ENCODE assay signal across 8 cellular contexts in genomic region chr17:2303278-2304188, GRCh38. TPM values are rescaled to one million over a fixed set of nuclear protein-coding genes. Genes with fewer than 3 reads are reported as not detected.
DNase-seq lines count a peak whose midpoint lies in the region; FAIRE-seq and TF ChIP-seq lines count a peak whose summit lies in the region.

SMG6 (minus strand) TSS chr17:2303785; CDS start chr17:2303720, 65 bp downstream.
A gene with protein sequence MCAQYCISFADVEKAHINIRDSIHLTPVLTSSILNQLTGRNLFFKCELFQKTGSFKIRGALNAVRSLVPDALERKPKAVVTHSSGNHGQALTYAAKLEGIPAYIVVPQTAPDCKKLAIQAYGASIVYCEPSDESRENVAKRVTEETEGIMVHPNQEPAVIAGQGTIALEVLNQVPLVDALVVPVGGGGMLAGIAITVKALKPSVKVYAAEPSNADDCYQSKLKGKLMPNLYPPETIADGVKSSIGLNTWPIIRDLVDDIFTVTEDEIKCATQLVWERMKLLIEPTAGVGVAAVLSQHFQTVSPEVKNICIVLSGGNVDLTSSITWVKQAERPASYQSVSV (plus strand): TSS chr17:2303950. CDS start chr17:2315561, 11,611 bp downstream.

- no peak within 1 kb of the TSS for H2AFZ ChIP-seq in OCI-LY1 (ENCODE audit: low read length)
- peak within 1 kb of the TSS; percentile 85 for H2AFZ ChIP-seq in endothelial cell of umbilical vein (ENCODE audit: low read depth, low read length)

- H4K20me1 ChIP-seq in OCI-LY1 (ENCODE audit: insufficient read depth, low read length), result no peaks in the 10 kb centered on the region
- H4K20me1 ChIP-seq in endothelial cell of umbilical vein (replicated peaks; ENCODE audit: control insufficient read depth, extremely low read depth, insufficient read depth, low read length), result no peaks in the 10 kb centered on the region

- no peaks in the 10 kb centered on the region for H3K9me2 ChIP-seq in OCI-LY1 (ENCODE audit: low read depth, low read length)

- H3K27ac Mint-ChIP-seq in Caco-2 (ENCODE audit: unreplicated experiment), result peak within 1 kb of the TSS; percentile 72

- 0 out of 2 replicates have a peak, but pooled peaks cover 7% of the 10 kb centered on the region for H3K79me2 ChIP-seq in OCI-LY1 (ENCODE audit: insufficient read depth, low read length)
- H3K79me2 ChIP-seq in endothelial cell of umbilical vein (ENCODE audit: control insufficient read depth, insufficient read depth, low read length), result peaks cover 26% of the 10 kb centered on the region

- TF ChIP-seq CTCF in Caco-2 (IDR thresholded peaks at IDR 0.05; ENCODE audit: insufficient read depth in 1 of 2, low read depth in 1 of 2, low read length in 1 of 2, severe bottlenecking in 1 of 2, unreplicated experiment in 1 of 2), result no peak
- TF ChIP-seq CTCF in GM20000 (IDR thresholded peaks at IDR 0.05; ENCODE audit: extremely low read depth, missing control alignments), result no peak
- TF ChIP-seq CTCF in OCI-LY1 (IDR thresholded peaks at IDR 0.05; ENCODE audit: low read length), result no peak
- TF ChIP-seq CTCF in endothelial cell of umbilical vein (IDR thresholded peaks at IDR 0.05; ENCODE audit: extremely low read depth in 1 of 2, insufficient read depth in 1 of 2, low read depth in 1 of 2, low read length in 2 of 2), result no peak

- CTCF ChIA-PET in Caco-2 (lab: Charles Lee), result interaction anchor here (0.7 to 1.8 kb wide), 9 partner anchors 33 to 549 kb away, joined by 3 to 15 read pairs (median 4); partner anchors contain the start of gene TSR1
- CTCF ChIA-PET in endothelial cell of umbilical vein (lab: Charles Lee), result interaction anchor here (0.5 to 1.6 kb wide), 4 partner anchors 12 to 113 kb away, joined by 3 to 7 read pairs (median 4); no protein-coding TSS in a partner anchor

- H3K4me3 ChIP-seq in Caco-2 (ENCODE audit: low read depth, low read length), result peak within 1 kb of the TSS; percentile 73
- peak within 1 kb of the TSS; percentile 86 for H3K4me3 ChIP-seq in OCI-LY1 (ENCODE audit: low read depth, low read length, poor library complexity, severe bottlenecking)
- H3K4me3 ChIP-seq in endothelial cell of umbilical vein (replicated peaks in 1 of 3; ENCODE audit: insufficient read depth in 1 of 3, low read depth in 1 of 3, low read length in 3 of 3), result peak within 1 kb of the TSS; percentile 70 to 99 (median 98)

- H3K27ac ChIP-seq in OCI-LY1 (ENCODE audit: low read depth, low read length, poor library complexity, severe bottlenecking), result peak within 1 kb of the TSS; percentile 15
- peak within 1 kb of the TSS; percentile 69 for H3K27ac ChIP-seq in endothelial cell of umbilical vein (ENCODE audit: insufficient read depth, low read depth, low read length)

- BruUV-seq in Caco-2 (replicated peaks; lab: Mats Ljungman, UMichigan), result no TSS peak
- BruUV-seq in endothelial cell of umbilical vein (replicated peaks; lab: Mats Ljungman, UMichigan), result no TSS peak

- H3K4me1 Mint-ChIP-seq in Caco-2 (ENCODE audit: low read depth, unreplicated experiment), result peaks cover 13% of the 10 kb centered on the region

- H3K27me3 ChIP-seq in Caco-2 (replicated peaks; ENCODE audit: control insufficient read depth, insufficient read depth, low read length) (no peaks in the 10 kb centered on the region), OCI-LY1 (ENCODE audit: insufficient read depth, low read length) (no peaks in the 10 kb centered on the region), endothelial cell of umbilical vein (ENCODE audit: control insufficient read depth in 2 of 2, insufficient read depth in 2 of 2, low read length in 2 of 2) (no peaks in the 10 kb centered on the region)

- H3K36me3 Mint-ChIP-seq in Caco-2 (ENCODE audit: insufficient read depth, unreplicated experiment), result peaks cover 27% of the 10 kb centered on the region

- H3K9ac ChIP-seq in OCI-LY1 (ENCODE audit: low read length), result peak within 1 kb of the TSS; percentile 90
- peak within 1 kb of the TSS; percentile 95 for H3K9ac ChIP-seq in endothelial cell of umbilical vein (replicated peaks; ENCODE audit: extremely low read depth, insufficient read depth, low read length)

- DNase-seq in Caco-2, result peak; percentile 90 to 92
- peak; percentile 100 for DNase-seq in GM20000 (ENCODE audit: low spot score)
- peak; percentile 46 for DNase-seq in HS-5 (ENCODE audit: low read depth)
- DNase-seq in activated T-cell treated with anti-CD3 and anti-CD28 coated beads for 1 hour (ENCODE audit: low read depth), result peak; percentile 96
- peak; percentile 88 for DNase-seq in endothelial cell of umbilical vein (ENCODE audit: low read depth, low spot score)
- peak; percentile 90 for DNase-seq in midbrain (lab: John Stamatoyannopoulos, UW)
- peak; percentile 89 to 93 for DNase-seq in stimulated activated CD8-positive, alpha-beta memory T cell treated with anti-CD3 and anti-CD28 coated beads, Interleukin-2, amount 100 ng/mL, for 1 hour (ENCODE audit: low read depth in 2 of 2)

- H3K4me1 ChIP-seq in Caco-2, result no peaks in the 10 kb centered on the region
- peaks cover 18% of the 10 kb centered on the region for H3K4me1 ChIP-seq in OCI-LY1 (ENCODE audit: insufficient read depth, low read length, severe bottlenecking)
- peaks cover 7% of the 10 kb centered on the region for H3K4me1 ChIP-seq in endothelial cell of umbilical vein (ENCODE audit: control insufficient read depth, extremely low read depth, insufficient read depth, low read length)

- peak; percentile 84 for FAIRE-seq in endothelial cell of umbilical vein (lab: Jason Lieb, UNC)

- POLR2A ChIA-PET in Caco-2 (lab: Charles Lee), result interaction anchor here (0.6 to 1.9 kb wide), 17 partner anchors 13 to 587 kb away, joined by 3 to 28 read pairs (median 4); partner anchors contain the start of gene TSR1
- POLR2A ChIA-PET in endothelial cell of umbilical vein (lab: Charles Lee), result interaction anchor here (0.8 to 1.1 kb wide), 3 partner anchors 8 to 266 kb away, joined by 3 read pairs; no protein-coding TSS in a partner anchor

- intact Hi-C loops in Caco-2 (cut with micrococcal nuclease; ENCODE audit: unreplicated experiment), result loop anchor here (1.0 kb wide), 1 partner anchor 33 kb away; the partner anchor contains the start of gene TSR1
- intact Hi-C loops in endothelial cell of umbilical vein (cut with micrococcal nuclease), result loop anchor here (1.0 to 2.0 kb wide), 2 partner anchors 33 to 49 kb away; partner anchors contain the start of gene TSR1

- no peaks in the 10 kb centered on the region for H3K9me1 ChIP-seq in endothelial cell of umbilical vein (replicated peaks; ENCODE audit: control insufficient read depth, extremely low read depth, insufficient read depth, low read length)

- no peaks in the 10 kb centered on the region for H3K27me3 Mint-ChIP-seq in Caco-2 (ENCODE audit: insufficient read depth, unreplicated experiment)

- no peaks in the 10 kb centered on the region for H3F3A ChIP-seq in OCI-LY1 (ENCODE audit: insufficient read depth, low read length)

- dilution Hi-C loops in endothelial cell of umbilical vein (cut with MboI; ENCODE audit: extremely low pct_ligation_motif_present, low sequenced_read_pairs), result no loop called here

- H3K9me3 Mint-ChIP-seq in Caco-2 (ENCODE audit: unreplicated experiment), result no peaks in the 10 kb centered on the region

- no peaks in the 10 kb centered on the region for H3K9me3 ChIP-seq in Caco-2
- no peaks in the 10 kb centered on the region for H3K9me3 ChIP-seq in OCI-LY1 (ENCODE audit: low read length)
- no peaks in the 10 kb centered on the region for H3K9me3 ChIP-seq in endothelial cell of umbilical vein (replicated peaks; ENCODE audit: control insufficient read depth, insufficient read depth, low read length)

- peak; percentile 83 for TF ChIP-seq POLR2A in endothelial cell of umbilical vein (IDR thresholded peaks at IDR 0.05; ENCODE audit: low read depth, low read length)

- H3K4me3 Mint-ChIP-seq in Caco-2 (ENCODE audit: unreplicated experiment), result peak within 1 kb of the TSS; percentile 80

- H3K36me3 ChIP-seq in Caco-2 (ENCODE audit: control insufficient read depth, insufficient read depth, low read length) (no peaks in the 10 kb centered on the region; the same call in 1 of the 2 replicates), OCI-LY1 (ENCODE audit: insufficient read depth, low read length) (peaks cover 20% of the 10 kb centered on the region), endothelial cell of umbilical vein (ENCODE audit: control insufficient read depth in 2 of 2, extremely low read depth in 1 of 2, insufficient read depth in 2 of 2, low read length in 2 of 2) (peaks cover 0 to 10% of the 10 kb centered on the region in 2 experiments)

- H3K4me2 ChIP-seq in OCI-LY1 (ENCODE audit: low read length) (peak within 1 kb of the TSS; percentile 88), endothelial cell of umbilical vein (ENCODE audit: insufficient read depth, low read length) (peak within 1 kb of the TSS; percentile 99)

TF ChIP-seq in endothelial cell of umbilical vein, 7 proteins besides CTCF, POLR2A, EP300 and RAD21:
- TF ChIP-seq POLR2AphosphoS5 (IDR thresholded peaks at IDR 0.05; ENCODE audit: insufficient read depth, low read depth, low read length), result peak; percentile 85
- TF ChIP-seq, protein P1, sequence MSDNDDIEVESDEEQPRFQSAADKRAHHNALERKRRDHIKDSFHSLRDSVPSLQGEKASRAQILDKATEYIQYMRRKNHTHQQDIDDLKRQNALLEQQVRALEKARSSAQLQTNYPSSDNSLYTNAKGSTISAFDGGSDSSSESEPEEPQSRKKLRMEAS (IDR thresholded peaks at IDR 0.05; ENCODE audit: insufficient read depth, insufficient read length), result no peak
- TF ChIP-seq MYC (IDR thresholded peaks at IDR 0.05; ENCODE audit: low read depth, low read length), result no peak

RNA-seq across cellular contexts. Expression of gene SMG6, which starts in this region (rescaled TPM):
- total RNA-seq in Caco-2 (2022) (33.8 and 35.3 TPM in 2 replicates), endothelial cell of umbilical vein (42.2 and 43.0 TPM in 2 replicates)
- 39.1 and 40.1 TPM in 2 replicates for polyA plus RNA-seq in endothelial cell of umbilical vein
- polyA plus RNA-seq in endothelial cell of umbilical vein (2011; cell fraction: cytosol; rRNA removed), result 27.4 and 28.6 TPM in 2 replicates
- 36.6 and 53.1 TPM in 2 replicates for polyA plus RNA-seq in endothelial cell of umbilical vein (2011; cell fraction: nucleus; rRNA removed)
- polyA plus RNA-seq in endothelial cell of umbilical vein (2012), result 31.8 and 35.6 TPM in 2 replicates
- polyA minus RNA-seq in endothelial cell of umbilical vein, result 72.0 and 79.0 TPM in 2 replicates
- polyA minus RNA-seq in endothelial cell of umbilical vein (2011; cell fraction: cytosol; rRNA and poly(A)+ RNA removed), result 6.5 TPM
- 43.8 and 68.7 TPM in 2 replicates for polyA minus RNA-seq in endothelial cell of umbilical vein (2011; cell fraction: nucleus; rRNA and poly(A)+ RNA removed)

RNA-seq across cellular contexts. Expression of the second gene that starts in this region (rescaled TPM):
- total RNA-seq in Caco-2 (2022) (15.2 and 18.2 TPM in 2 replicates), endothelial cell of umbilical vein (19.4 and 20.1 TPM in 2 replicates)
- 13.7 and 14.5 TPM in 2 replicates for polyA plus RNA-seq in endothelial cell of umbilical vein
- polyA plus RNA-seq in endothelial cell of umbilical vein (2011; cell fraction: cytosol; rRNA removed), result 13.9 and 15.2 TPM in 2 replicates
- polyA plus RNA-seq in endothelial cell of umbilical vein (2011; cell fraction: nucleus; rRNA removed), result 9.1 and 10.9 TPM in 2 replicates
- 20.8 and 22.1 TPM in 2 replicates for polyA plus RNA-seq in endothelial cell of umbilical vein (2012)
- polyA minus RNA-seq in endothelial cell of umbilical vein, result 13.9 and 16.8 TPM in 2 replicates
- polyA minus RNA-seq in endothelial cell of umbilical vein (2011; cell fraction: cytosol; rRNA and poly(A)+ RNA removed), result 3.7 TPM
- 3.6 and 9.3 TPM in 2 replicates for polyA minus RNA-seq in endothelial cell of umbilical vein (2011; cell fraction: nucleus; rRNA and poly(A)+ RNA removed)

Comparison
In these comparisons a context has a peak if more than half of its experiments do, and no peak if none do; other contexts are left out.
1. Peak in every context shown above with its lines: DNase-seq, H3K4me3 ChIP-seq and H3K27ac ChIP-seq.
2. DNase-seq: peak in every context shown above with its lines; median percentile 100 in GM20000; 96 in activated T-cell treated with anti-CD3 and anti-CD28 coated beads for 1 hour; 91 in Caco-2; 91 in stimulated activated CD8-positive, alpha-beta memory T cell treated with anti-CD3 and anti-CD28 coated beads, Interleukin-2, amount 100 ng/mL, for 1 hour; 90 in midbrain; 88 in endothelial cell of umbilical vein; 46 in HS-5.